In genomic region chr6:17280552-17281090, GRCh38 we compare ENCODE assay signal across 1 cellular context.
TF ChIP-seq lines count a peak whose summit lies in the region.

No MANE protein-coding gene starts in this region.

TF ChIP-seq in HCT116, 20 proteins besides CTCF, POLR2A, EP300 and RAD21 (continued from another document):
- no peak for TF ChIP-seq TCF7L2 (IDR thresholded peaks at IDR 0.05; ENCODE audit: borderline replicate concordance, extremely low read depth, insufficient read depth, insufficient read length)
